In genomic region chr3:48739955-48740823, GRCh38 we compare ENCODE assay signal across 8 cellular contexts. TPM values are rescaled to one million over a fixed set of nuclear protein-coding genes. Genes with fewer than 3 reads are reported as not detected.
DNase-seq lines count a peak whose midpoint lies in the region; ATAC-seq and TF ChIP-seq lines count a peak whose summit lies in the region.

No MANE protein-coding gene starts in this region.

- H3K4me1 ChIP-seq in aorta (ENCODE audit: control insufficient read depth in 1 of 2, insufficient read depth in 2 of 2, low read length in 2 of 2), result no peaks in the 10 kb centered on the region

- H3K27me3 ChIP-seq in aorta (ENCODE audit: control insufficient read depth in 1 of 2, insufficient read depth in 2 of 2, low read length in 1 of 2), result no peaks in the 10 kb centered on the region

- peaks cover 21% of the 10 kb centered on the region for H3K4me1 Mint-ChIP-seq in progenitor cell of endocrine pancreas (ENCODE audit: low read depth)

- peak overlapping the region; percentile 78 for H3K27ac Mint-ChIP-seq in progenitor cell of endocrine pancreas

- no peak overlapping the region for H3K4me3 Mint-ChIP-seq in progenitor cell of endocrine pancreas (ENCODE audit: low read depth)

- DNase-seq in NOMO-1 (lab: John Stamatoyannopoulos, UW; ENCODE audit: unreplicated experiment in 2 of 2) (peak; percentile 33 to 35), NOMO-1 treated with DMSO at 0.1 percent for 48 hours (lab: John Stamatoyannopoulos, UW; ENCODE audit: unreplicated experiment) (no peak), T-helper 1 cell (peak; percentile 13 to 37 (median 28)), left cardiac atrium (peak; percentile 93), progenitor cell of endocrine pancreas (ENCODE audit: low spot score, unreplicated experiment) (peak; percentile 59), aorta (peak; percentile 92 to 94)

- ATAC-seq in HG03521 (IDR thresholded peaks at IDR 0.05; ENCODE audit: unreplicated experiment) (peak; percentile 74), left cardiac atrium (peak; percentile 84 to 95), aorta (ENCODE audit: low FRiP score) (peak; percentile 93)

- no peaks in the 10 kb centered on the region for H3K36me3 Mint-ChIP-seq in progenitor cell of endocrine pancreas (ENCODE audit: insufficient read depth)

- peak; percentile 78 for TF ChIP-seq CTCF in progenitor cell of endocrine pancreas (IDR thresholded peaks at IDR 0.05; ENCODE audit: unreplicated experiment)

- H3K4me3 ChIP-seq in aorta (ENCODE audit: low read length in 2 of 2), result no peak overlapping the region

- peak overlapping the region; percentile 96 for H3K27ac ChIP-seq in angular gyrus (ENCODE audit: low read depth, low read length)
- peak overlapping the region in 1 of 2 donors; percentile 53 for H3K27ac ChIP-seq in aorta (ENCODE audit: low read depth in 1 of 2, low read length in 2 of 2)

- H3K36me3 ChIP-seq in aorta (ENCODE audit: control insufficient read depth in 1 of 2, insufficient read depth in 2 of 2, low read length in 1 of 2), result no peaks in the 10 kb centered on the region

- WGBS in aorta, 2 donors, result 7% methylated on average over 15 of the region's 15 CpGs

- no peaks in the 10 kb centered on the region for H3K27me3 Mint-ChIP-seq in progenitor cell of endocrine pancreas

- intact Hi-C loops in left cardiac atrium (cut with DNase I), result loop anchor here in 1 of 2 donors (2.0 kb wide), 1 partner anchor 55 kb away; the partner anchor contains the start of gene NCKIPSD
- intact Hi-C loops in aorta (cut with DNase I), result no loop called here

- no peaks in the 10 kb centered on the region for H3K9me3 Mint-ChIP-seq in progenitor cell of endocrine pancreas (ENCODE audit: low read depth)

- no peaks in the 10 kb centered on the region for H3K9me3 ChIP-seq in aorta (ENCODE audit: control insufficient read depth, low read length)

RNA-seq across cellular contexts. Expression of gene IP6K2, which starts 23.2 kb away (rescaled TPM):
- total RNA-seq in left cardiac atrium (10 to 100 TPM; 24.0 to 38.4 TPM), progenitor cell of endocrine pancreas (207 and 212 TPM in 2 replicates), aorta (10 to 100 TPM; 43.9 to 58.2 TPM)
- 100 to 1,000 TPM in 1 of 2 donors, 10 to 100 TPM in 1; 46.6 to 105 TPM for polyA plus RNA-seq in aorta

RNA-seq across cellular contexts. Expression of gene NCKIPSD, which starts 54.5 kb away (rescaled TPM):
- total RNA-seq in left cardiac atrium, result 10 to 100 TPM; 19.4 to 27.8 TPM
- total RNA-seq in progenitor cell of endocrine pancreas, result 29.8 and 32.0 TPM in 2 replicates
- total RNA-seq in aorta, result 10 to 100 TPM; 26.4 to 31.9 TPM
- 10 to 100 TPM; 11.8 to 28.7 TPM for polyA plus RNA-seq in aorta
